28 cellular contexts compared by ENCODE assay signal in the genomic region with DNA sequence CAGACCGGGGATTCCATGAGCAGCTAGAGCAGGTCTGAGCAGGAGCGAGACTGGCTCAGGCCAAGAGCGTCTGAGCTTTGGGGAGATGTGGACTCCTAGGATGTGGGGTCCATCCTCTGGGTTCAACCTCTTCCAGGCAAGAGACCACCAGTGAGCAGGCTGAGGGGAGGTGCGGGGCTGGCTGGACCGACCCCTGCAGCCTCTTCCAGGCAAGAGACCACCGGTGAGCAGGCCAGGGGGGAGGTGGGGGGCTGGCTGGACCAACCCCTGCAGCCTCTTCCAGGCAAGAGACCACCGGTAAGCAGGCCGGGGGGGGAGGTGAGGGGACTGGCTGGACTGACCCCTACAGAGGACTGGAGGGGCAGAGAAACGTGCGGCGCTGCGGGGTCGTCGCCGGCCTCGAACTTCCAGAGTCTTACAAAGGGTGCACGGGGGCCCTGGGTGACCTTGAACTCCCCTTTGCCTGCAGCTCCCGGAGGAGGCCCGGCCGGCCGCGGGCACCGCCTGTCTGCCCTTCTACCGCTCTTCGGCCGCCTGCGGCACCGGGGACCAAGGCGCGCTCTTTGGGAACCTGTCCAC.
"Had no signal": no experiment of that assay in that cellular context is flagged by ENCODE, and none has a peak within 500 bp of the region (broad histone marks: within the 10 kb centered on the region; RNA-seq: fewer than 3 reads in every experiment).

No MANE protein-coding gene starts in this region.

- H3K4me1 ChIP-seq: adrenal gland, body of pancreas, breast epithelium, SJCRH30 had no signal

- H3K36me3 ChIP-seq: adrenal gland, breast epithelium, SJCRH30, WERI-Rb-1 had no signal

- H3K27me3 ChIP-seq: adrenal gland, body of pancreas, SJCRH30 had no signal

- DNase-seq: activated CD4-positive, alpha-beta T cell treated with anti-CD3 and anti-CD28 coated beads, Interleukin-2, amount 10 ng/mL, durations not matched to agents 24 days and 14 days; activated CD4-positive, alpha-beta T cell treated with anti-CD3 and anti-CD28 coated beads, Interleukin-2, amount 50 U/mL, for 4 hours; activated CD8-positive, alpha-beta memory T cell treated with anti-CD3 and anti-CD28 coated beads, Interleukin-2, amount 50 U/mL, for 4 hours; activated CD8-positive, alpha-beta T cell treated with anti-CD3 and anti-CD28 coated beads for 36 hours; activated gamma-delta T cell treated with Interleukin-2 at 50 U/mL for 16 hours; activated naive CD4-positive, alpha-beta T cell treated with anti-CD3 and anti-CD28 coated beads for 36 hours; activated T-cell treated with anti-CD3 and anti-CD28 coated beads for 4 hours; activated T-cell treated with anti-CD3 and anti-CD28 coated beads, Interleukin-2, amount 50 U/mL, for 4 hours; adrenal gland; body of pancreas; NCI-H1092 treated with DMSO at 0.1 percent for 48 hours; NCI-H1417 treated with DMSO at 0.1 percent for 48 hours; NCI-H187 treated with DMSO at 0.1 percent for 48 hours; NCI-H2081; NCI-H2171 treated with DMSO at 0.1 percent for 48 hours; NCI-H2227 treated with DMSO at 0.1 percent for 48 hours; NCI-H446; NCI-H510A treated with DMSO at 0.1 percent for 48 hours; NCI-H69; SHP77; SJCRH30; T1000; WERI-Rb-1 had no signal

- H3K4me3 ChIP-seq: adrenal gland, body of pancreas, breast epithelium, K562, SJCRH30, SK-N-MC had no signal

- ATAC-seq: activated CD8-positive, alpha-beta T cell treated with anti-CD3 and anti-CD28 coated beads for 36 hours; activated naive CD4-positive, alpha-beta T cell treated with anti-CD3 and anti-CD28 coated beads, Interleukin-2, amount 50 U/mL, for 72 hours; activated T-cell treated with anti-CD3 and anti-CD28 coated beads, Interleukin-2, amount 50 U/mL, for 4 hours; body of pancreas; K562; Panc1 had no signal

- H3K9me3 ChIP-seq: adrenal gland, body of pancreas, breast epithelium, SJCRH30 had no signal

- H3K27ac ChIP-seq: adrenal gland, body of pancreas, breast epithelium, SJCRH30, SK-N-MC, WERI-Rb-1 had no signal
